In genomic region chr16:62205459-62205858, GRCh38 we compare ENCODE assay signal across 24 cellular contexts.
A peak's percentile ranks its signal among the peaks of the same experiment; 100 is the strongest.
DNase-seq lines count a peak whose midpoint lies in the region; ATAC-seq and TF ChIP-seq lines count a peak whose summit lies in the region.
"Had no signal": no experiment of that assay in that cellular context is flagged by ENCODE, and none has a peak within 500 bp of the region (broad histone marks: within the 10 kb centered on the region; RNA-seq: fewer than 3 reads in every experiment).

No MANE protein-coding gene starts in this region.

- H3K4me3 Mint-ChIP-seq in endodermal cell (no peak overlapping the region), neural progenitor cell (no peak overlapping the region)
- H3K4me3 Mint-ChIP-seq: CD4-positive, alpha-beta memory T cell had no signal

- H3K27me3 ChIP-seq in SK-N-SH (ENCODE audit: insufficient read depth) = no peaks in the 10 kb centered on the region
- H3K27me3 ChIP-seq in endodermal cell (ENCODE audit: control insufficient read depth, insufficient read depth, low read length, poor library complexity, severe bottlenecking) = no peaks in the 10 kb centered on the region
- H3K27me3 ChIP-seq in neural progenitor cell = no peaks in the 10 kb centered on the region
- no peaks in the 10 kb centered on the region for H3K27me3 ChIP-seq in gastrocnemius medialis

- intact Hi-C loops in gastrocnemius medialis (cut with DNase I; ENCODE audit: low total_unique reads) = no loop called here

- no peaks in the 10 kb centered on the region for H3K4me1 Mint-ChIP-seq in endodermal cell
- no peaks in the 10 kb centered on the region for H3K4me1 Mint-ChIP-seq in neural progenitor cell
- H3K4me1 Mint-ChIP-seq: CD4-positive, alpha-beta memory T cell had no signal

- ATAC-seq in SK-N-SH treated with all-trans-retinoic acid at 6 μM for 48 hours (no peak), HG03378 (IDR thresholded peaks at IDR 0.05; ENCODE audit: unreplicated experiment) (no peak), GM21423 (IDR thresholded peaks at IDR 0.05; ENCODE audit: unreplicated experiment) (no peak), gastrocnemius medialis (no peak)
- ATAC-seq: GM12878, Panc1 had no signal

- H3K36me3 Mint-ChIP-seq in endodermal cell (ENCODE audit: low read depth) (no peaks in the 10 kb centered on the region), neural progenitor cell (no peaks in the 10 kb centered on the region)
- H3K36me3 Mint-ChIP-seq: CD4-positive, alpha-beta memory T cell had no signal

- TF ChIP-seq EP300 in SK-N-SH (IDR thresholded peaks at IDR 0.05; ENCODE audit: borderline replicate concordance in 1 of 2, low read depth in 1 of 2, low read length in 1 of 2) = no peak

- CTCF ChIA-PET in SK-N-SH (lab: Yijun Ruan, JAX) = interaction anchor here (1.2 to 1.5 kb wide), 2 partner anchors 9 to 36 kb away, joined by 3 read pairs; no protein-coding TSS in a partner anchor

- in situ Hi-C loops in gastrocnemius medialis (cut with MboI; ENCODE audit: low sequenced_read_pairs in 4 of 4) = no loop called here

- H3K27ac Mint-ChIP-seq in endodermal cell (no peak overlapping the region), neural progenitor cell (no peak overlapping the region)

- H3F3A ChIP-seq in SK-N-SH (replicated peaks; ENCODE audit: insufficient read depth) (no peaks in the 10 kb centered on the region), neural progenitor cell (ENCODE audit: low read depth) (no peaks in the 10 kb centered on the region)

- H3K9me2 ChIP-seq in SK-N-SH = no peaks in the 10 kb centered on the region

- no peaks in the 10 kb centered on the region for H3K9me3 Mint-ChIP-seq in endodermal cell
- no peaks in the 10 kb centered on the region for H3K9me3 Mint-ChIP-seq in neural progenitor cell

- DNase-seq in SK-N-SH = no peak
- no peak for DNase-seq in endodermal cell
- DNase-seq in neural progenitor cell (ENCODE audit: low spot score) = no peak
- DNase-seq in occipital lobe (lab: John Stamatoyannopoulos, UW) = no peak
- DNase-seq in gastrocnemius medialis = no peak
- DNase-seq: AML-193; C1 segment of cervical spinal cord; CD4-positive, alpha-beta memory T cell; COR-L47; KBM-7; MV-4-11; NCI-H1105; NCI-H1436 treated with DMSO at 0.1 percent for 48 hours; NCI-H187 treated with DMSO at 0.1 percent for 48 hours; NCI-H2171 treated with DMSO at 0.1 percent for 48 hours; NCI-H345; NCI-H510A treated with DMSO at 0.1 percent for 48 hours; SHP77 had no signal

- H3K9ac ChIP-seq in SK-N-SH = no peak overlapping the region
- no peak overlapping the region for H3K9ac ChIP-seq in endodermal cell (ENCODE audit: extremely low read depth, low read length, poor library complexity, severe bottlenecking)
- H3K9ac ChIP-seq in neural progenitor cell = no peak overlapping the region

- H3K9me3 ChIP-seq in SK-N-SH = no peaks in the 10 kb centered on the region
- no peaks in the 10 kb centered on the region for H3K9me3 ChIP-seq in endodermal cell (ENCODE audit: control insufficient read depth, low read length)
- H3K9me3 ChIP-seq in neural progenitor cell (ENCODE audit: low read depth) = no peaks in the 10 kb centered on the region
- H3K9me3 ChIP-seq in gastrocnemius medialis = no peaks in the 10 kb centered on the region

- WGBS in SK-N-SH (ENCODE audit: low lambda C conversion rate) = 2% methylated on average over 1 of the region's 1 CpG
- WGBS in endodermal cell (ENCODE audit: insufficient coverage in 1 of 2, insufficient read length in 1 of 2), 2 experiments = no CpG with 5 or more reads among the region's 1 CpG

- TF ChIP-seq CTCF in SK-N-SH (IDR thresholded peaks at IDR 0.05) (0 out of 2 replicates have a peak, but pooled peaks have one; percentile 16), endodermal cell (conservative IDR thresholded peaks at IDR 0.05) (peak; percentile 66), neural progenitor cell (IDR thresholded peaks at IDR 0.05) (peak; percentile 35), gastrocnemius medialis (IDR thresholded peaks at IDR 0.05 in 4 of 5, conservative IDR thresholded peaks at IDR 0.05 in 1 of 5) (no peak)

- POLR2A ChIA-PET in SK-N-SH (lab: Yijun Ruan, JAX) = no interaction called here

- H4K20me1 ChIP-seq in SK-N-SH (ENCODE audit: insufficient read depth) (no peaks in the 10 kb centered on the region), neural progenitor cell (ENCODE audit: low read depth) (no peaks in the 10 kb centered on the region)

- H3K4me2 ChIP-seq in SK-N-SH = no peak overlapping the region
- H3K4me2 ChIP-seq in neural progenitor cell = no peak overlapping the region

- no peak overlapping the region for H3K27ac ChIP-seq in SK-N-SH (ENCODE audit: low read depth in 2 of 2, low read length in 1 of 2)
- no peak overlapping the region for H3K27ac ChIP-seq in endodermal cell (ENCODE audit: low read depth, low read length)
- no peak overlapping the region for H3K27ac ChIP-seq in neural progenitor cell
- H3K27ac ChIP-seq in gastrocnemius medialis = no peak overlapping the region
- H3K27ac ChIP-seq: RWPE1 had no signal

- H3K4me3 ChIP-seq in SK-N-SH (ENCODE audit: low read depth in 2 of 2, low read length in 1 of 2) (no peak overlapping the region), endodermal cell (ENCODE audit: low read length) (no peak overlapping the region), neural progenitor cell (no peak overlapping the region), gastrocnemius medialis (no peak overlapping the region)
- H3K4me3 ChIP-seq: GM12878 had no signal

- no peaks in the 10 kb centered on the region for H3K36me3 ChIP-seq in SK-N-SH (replicated peaks in 1 of 2; ENCODE audit: control insufficient read depth in 1 of 2, insufficient read depth in 2 of 2, low read length in 1 of 2)
- no peaks in the 10 kb centered on the region for H3K36me3 ChIP-seq in endodermal cell (ENCODE audit: control insufficient read depth, insufficient read depth, low read length)
- no peaks in the 10 kb centered on the region for H3K36me3 ChIP-seq in neural progenitor cell
- no peaks in the 10 kb centered on the region for H3K36me3 ChIP-seq in gastrocnemius medialis

- H3K4me1 ChIP-seq in SK-N-SH (ENCODE audit: control insufficient read depth in 1 of 2, insufficient read depth in 2 of 2, low read depth in 1 of 2, low read length in 1 of 2) (no peaks in the 10 kb centered on the region), endodermal cell (ENCODE audit: control insufficient read depth, insufficient read depth, low read length) (no peaks in the 10 kb centered on the region), neural progenitor cell (no peaks in the 10 kb centered on the region), gastrocnemius medialis (no peaks in the 10 kb centered on the region)

- no peaks in the 10 kb centered on the region for H3K79me2 ChIP-seq in SK-N-SH (ENCODE audit: insufficient read depth)
- no peaks in the 10 kb centered on the region for H3K79me2 ChIP-seq in neural progenitor cell (ENCODE audit: low read depth)

- no peak overlapping the region for H2AFZ ChIP-seq in SK-N-SH (ENCODE audit: low read depth)
- H2AFZ ChIP-seq in neural progenitor cell (replicated peaks) = no peak overlapping the region

- TF ChIP-seq POLR2A in gastrocnemius medialis (IDR thresholded peaks at IDR 0.05) = no peak

- no peak for TF ChIP-seq RAD21 in SK-N-SH (IDR thresholded peaks at IDR 0.05; ENCODE audit: low read length)

- H3K27me3 Mint-ChIP-seq in endodermal cell (ENCODE audit: insufficient read depth) (no peaks in the 10 kb centered on the region), neural progenitor cell (ENCODE audit: insufficient read depth, low read depth) (no peaks in the 10 kb centered on the region)
- H3K27me3 Mint-ChIP-seq: CD4-positive, alpha-beta memory T cell had no signal

TF ChIP-seq in SK-N-SH, 30 proteins besides CTCF, POLR2A, EP300 and RAD21 (continues in another document):
- no peak for TF ChIP-seq TAF1 (IDR thresholded peaks at IDR 0.05; ENCODE audit: borderline replicate concordance, low read depth, low read length)

TF ChIP-seq in SK-N-SH treated with all-trans-retinoic acid at 6 μM for 48 hours, 23 proteins besides CTCF, POLR2A, EP300 and RAD21 (continues in another document):
- TF ChIP-seq BACH2 (CRISPR knock-in tag; IDR thresholded peaks at IDR 0.05; ENCODE audit: borderline replicate concordance) (no peak), ZC3H10 (CRISPR knock-in tag; IDR thresholded peaks at IDR 0.05) (no peak), TOX (CRISPR knock-in tag; IDR thresholded peaks at IDR 0.05; ENCODE audit: borderline replicate concordance) (no peak), GLIS3 (CRISPR knock-in tag; IDR thresholded peaks at IDR 0.05) (no peak), PPARA (CRISPR knock-in tag; IDR thresholded peaks at IDR 0.05; ENCODE audit: borderline replicate concordance) (no peak), PATZ1 (CRISPR knock-in tag; IDR thresholded peaks at IDR 0.05; ENCODE audit: borderline replicate concordance) (no peak), CSDC2 (CRISPR knock-in tag; IDR thresholded peaks at IDR 0.05) (no peak), ZNF565 (CRISPR knock-in tag; conservative IDR thresholded peaks at IDR 0.05; ENCODE audit: low read depth) (no peak), SNAI2 (CRISPR knock-in tag; IDR thresholded peaks at IDR 0.05) (no peak), ZFP3 (CRISPR knock-in tag; IDR thresholded peaks at IDR 0.05) (no peak), CREB5 (CRISPR knock-in tag; IDR thresholded peaks at IDR 0.05; ENCODE audit: low read depth) (no peak), ZNF8 (CRISPR knock-in tag; IDR thresholded peaks at IDR 0.05) (no peak)

Comparison
In these comparisons a context has a peak if more than half of its experiments do, and no peak if none do; other contexts are left out.
1. CTCF ChIP-seq: peak in SK-N-SH (single experiment), endodermal cell (single experiment) and neural progenitor cell (single experiment); none in gastrocnemius medialis (0 of 5).